In genomic region chr4:92305148-92305877, GRCh38 we compare ENCODE assay signal across 9 cellular contexts. TPM values are rescaled to one million over a fixed set of nuclear protein-coding genes. Genes with fewer than 3 reads are reported as not detected.
DNase-seq lines count a peak whose midpoint lies in the region; ATAC-seq and TF ChIP-seq lines count a peak whose summit lies in the region.
"Had no signal": no experiment of that assay in that cellular context is flagged by ENCODE, and none has a peak within 500 bp of the region (broad histone marks: within the 10 kb centered on the region; RNA-seq: fewer than 3 reads in every experiment).

No MANE protein-coding gene starts in this region.

- H3K9me3 ChIP-seq in gastroesophageal sphincter, result no peaks in the 10 kb centered on the region

- peak overlapping the region in 1 of 2 donors; percentile 47 for H3K4me3 ChIP-seq in gastroesophageal sphincter
- H3K4me3 ChIP-seq: GM12878 had no signal

- peak; percentile 86 for ATAC-seq in SK-N-SH treated with all-trans-retinoic acid at 6 μM for 48 hours
- peak; percentile 39 for ATAC-seq in gastroesophageal sphincter
- ATAC-seq in GM21390 (IDR thresholded peaks at IDR 0.05; ENCODE audit: unreplicated experiment), result no peak
- ATAC-seq in GM19324 (IDR thresholded peaks at IDR 0.05; ENCODE audit: low FRiP score, unreplicated experiment), result no peak
- ATAC-seq: GM12878 had no signal

- peaks cover 0 to 31% (median 24%) of the 10 kb centered on the region in 3 donors for H3K4me1 ChIP-seq in gastroesophageal sphincter

- no peak overlapping the region for H3K27ac ChIP-seq in gastroesophageal sphincter

- DNase-seq in AG08396 (ENCODE audit: low spot score), result peak; percentile 53
- DNase-seq in HK-2 (ENCODE audit: unreplicated experiment), result peak; percentile 79
- DNase-seq in nucleus accumbens (lab: John Stamatoyannopoulos, UW), result peak in 55 of 56 donors; percentile 33 to 93 (median 82)
- no peak for DNase-seq in LoVo (ENCODE audit: low spot score)

- H3K36me3 ChIP-seq in gastroesophageal sphincter, result no peaks in the 10 kb centered on the region

- TF ChIP-seq CTCF in gastroesophageal sphincter (IDR thresholded peaks at IDR 0.05), result no peak

- 0 to 6% methylated on average over 7 to 17 of the region's 68 CpGs for WGBS in gastroesophageal sphincter (ENCODE audit: low coverage in 1 of 2), 2 donors

- TF ChIP-seq EP300 in gastroesophageal sphincter (IDR thresholded peaks at IDR 0.05), result no peak

- no peak for TF ChIP-seq POLR2A in gastroesophageal sphincter (IDR thresholded peaks at IDR 0.05)

- peaks cover 70% of the 10 kb centered on the region for H3K27me3 ChIP-seq in gastroesophageal sphincter

TF ChIP-seq in SK-N-SH treated with all-trans-retinoic acid at 6 μM for 48 hours, 23 proteins besides CTCF, POLR2A, EP300 and RAD21:
- TF ChIP-seq CSRNP3 (CRISPR knock-in tag; IDR thresholded peaks at IDR 0.05), result no peak
- no peak for TF ChIP-seq POU6F1 (CRISPR knock-in tag; IDR thresholded peaks at IDR 0.05; ENCODE audit: borderline replicate concordance, low read depth)
- TF ChIP-seq OSR1 (CRISPR knock-in tag; IDR thresholded peaks at IDR 0.05), result no peak
- no peak for TF ChIP-seq ZNF565 (CRISPR knock-in tag; conservative IDR thresholded peaks at IDR 0.05; ENCODE audit: low read depth)
- TF ChIP-seq PPARA (CRISPR knock-in tag; IDR thresholded peaks at IDR 0.05; ENCODE audit: borderline replicate concordance), result no peak
- TF ChIP-seq SNAI2 (CRISPR knock-in tag; IDR thresholded peaks at IDR 0.05), result no peak

RNA-seq across cellular contexts. Expression of gene GRID2, which starts 1.5 kb away (rescaled TPM):
- under 1 TPM in 1 of 4 donors, not detected in 3; 0.81 TPM for total RNA-seq in gastroesophageal sphincter
- total RNA-seq: GM12878 had no signal

Comparison
In these comparisons a context has a peak if more than half of its experiments do, and no peak if none do; other contexts are left out.
1. ATAC-seq: peak in SK-N-SH treated with all-trans-retinoic acid at 6 μM for 48 hours (single experiment) and gastroesophageal sphincter (single experiment); none in GM21390 (single experiment) and GM19324 (single experiment).